In the genomic region with DNA sequence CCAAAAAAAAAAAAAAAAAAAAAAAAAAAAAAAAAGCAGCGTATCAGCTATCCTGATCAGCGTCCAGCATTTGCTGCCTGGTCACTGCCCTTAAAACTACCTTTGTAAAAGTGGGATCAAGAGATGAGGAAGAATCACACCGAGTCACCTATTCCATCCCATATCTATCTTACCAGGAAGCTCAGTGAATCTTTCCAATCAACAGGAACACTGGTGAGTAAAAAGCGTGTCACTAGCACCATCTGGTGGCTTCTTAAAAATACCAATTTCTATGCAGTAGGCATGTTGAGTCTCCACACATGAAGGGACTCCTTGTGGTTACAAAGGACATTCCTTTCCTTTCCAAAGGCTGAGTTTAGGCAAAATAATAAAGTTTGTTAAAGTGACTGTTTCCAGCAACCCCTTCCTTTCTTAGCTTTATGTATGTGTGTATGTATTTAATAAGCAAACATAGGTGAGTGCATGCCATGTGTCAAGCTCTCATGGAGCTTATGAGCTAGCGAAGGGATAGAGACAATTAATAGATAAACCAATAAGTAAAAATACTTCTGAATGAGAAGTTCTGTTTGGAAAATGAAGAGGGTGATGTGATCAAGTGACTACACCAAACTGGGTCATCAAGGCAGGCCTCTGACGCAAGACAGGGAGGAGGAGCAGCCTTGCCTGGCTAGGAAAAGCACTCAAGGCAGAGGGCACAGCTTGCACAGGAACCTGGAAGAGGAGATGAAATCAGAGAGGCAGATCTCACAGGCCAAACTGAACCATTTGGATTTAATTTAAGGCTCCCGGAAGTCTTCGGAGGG, we compare ENCODE assay signal across 8 cellular contexts. TPM values are rescaled to one million over a fixed set of nuclear protein-coding genes. Genes with fewer than 3 reads are reported as not detected.
DNase-seq lines count a peak whose midpoint lies in the region; ATAC-seq, FAIRE-seq and TF ChIP-seq lines count a peak whose summit lies in the region.

No MANE protein-coding gene starts in this region.

- intact Hi-C loops in right cardiac atrium (cut with DNase I) (loop anchor here (2.0 to 10.0 kb wide), 3 partner anchors 72 to 802 kb away; no protein-coding TSS in a partner anchor), sciatic nerve (cut with DNase I) (loop anchor here (10.0 kb wide), 1 partner anchor 72 kb away; no protein-coding TSS in a partner anchor)

- DNase-seq in AML-193 (lab: John Stamatoyannopoulos, UW) (peak; percentile 36 to 51), GM12892 (ENCODE audit: insufficient read length) (no peak), NCI-H226 (peak; percentile 51), amniotic stem cell (lab: John Stamatoyannopoulos, UW) (peak; percentile 61), right cardiac atrium (no peak), sciatic nerve (ENCODE audit: low spot score) (no peak), GM19240 (ENCODE audit: insufficient read length, low spot score) (no peak)

- no peak overlapping the region for H3K27ac ChIP-seq in right cardiac atrium (ENCODE audit: low read length)

- no peaks in the 10 kb centered on the region for H3K27me3 ChIP-seq in right cardiac atrium (ENCODE audit: control insufficient read depth, insufficient read depth)

- no peak for TF ChIP-seq POLR2A in GM12892 (IDR thresholded peaks at IDR 0.05; ENCODE audit: low read depth, low read length)

- H3K4me1 ChIP-seq in right cardiac atrium (ENCODE audit: control insufficient read depth, insufficient read depth, low read length): no peaks in the 10 kb centered on the region

- H3K9me3 ChIP-seq in right cardiac atrium (ENCODE audit: control insufficient read depth, low read length): no peaks in the 10 kb centered on the region

- no peak overlapping the region for H3K4me3 ChIP-seq in right cardiac atrium (ENCODE audit: low read length)

- 54% methylated on average over 8 of the region's 8 CpGs for WGBS in right cardiac atrium

- peak; percentile 85 for FAIRE-seq in GM12892 (lab: Jason Lieb, UNC)

- ATAC-seq in HG03354 (IDR thresholded peaks at IDR 0.05; ENCODE audit: poor library complexity, severe bottlenecking, unreplicated experiment) (peak; percentile 75), right cardiac atrium (peak; percentile 83 to 84), sciatic nerve (peak; percentile 82)

RNA-seq across cellular contexts. Expression of gene TP53AIP1, which starts 13.9 kb away (rescaled TPM):
- polyA plus RNA-seq in GM12892 (2012; ENCODE audit: missing spikeins): not detected
- total RNA-seq in right cardiac atrium (not detected), sciatic nerve (not detected)
- polyA plus RNA-seq in right cardiac atrium: 0.05 TPM

Comparison
In these comparisons a context has a peak if more than half of its experiments do, and no peak if none do; other contexts are left out.
1. DNase-seq: peak in AML-193 (2 of 2), NCI-H226 (single experiment) and amniotic stem cell (single experiment); none in GM12892 (single experiment), right cardiac atrium (0 of 3), sciatic nerve (single experiment) and GM19240 (single experiment).
2. Peak in every context shown above with its lines, with median percentiles within 50 percentile points of each other: ATAC-seq.